24 cellular contexts compared by ENCODE assay signal in the genomic region with DNA sequence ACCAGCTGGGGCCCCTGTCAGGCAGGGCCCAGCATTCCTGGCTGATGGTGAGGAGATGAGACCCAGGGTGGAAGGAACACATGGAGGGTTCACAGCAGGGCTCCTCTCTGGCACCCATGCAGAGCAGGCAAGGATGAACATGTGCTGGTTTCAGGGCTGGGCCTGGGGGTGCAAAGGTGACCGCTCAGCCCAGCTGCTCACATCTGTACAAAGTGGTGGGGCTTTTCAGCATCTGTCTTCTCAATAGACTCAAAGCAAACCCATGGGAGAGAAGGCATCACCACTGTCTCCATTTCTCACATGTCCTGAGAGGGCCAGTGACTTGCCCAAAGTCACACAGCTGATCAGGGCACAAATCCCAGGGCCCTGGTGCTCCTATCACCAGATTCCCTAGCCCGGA. TPM values are rescaled to one million over a fixed set of nuclear protein-coding genes. Genes with fewer than 3 reads are reported as not detected.
DNase-seq lines count a peak whose midpoint lies in the region; ATAC-seq and TF ChIP-seq lines count a peak whose summit lies in the region.
"Had no signal": no experiment of that assay in that cellular context is flagged by ENCODE, and none has a peak within 500 bp of the region (broad histone marks: within the 10 kb centered on the region; RNA-seq: fewer than 3 reads in every experiment).

No MANE protein-coding gene starts in this region.

- H3K4me1 ChIP-seq in HEK293 (ENCODE audit: control insufficient read depth, insufficient read depth, low read length), result peaks cover 5% of the 10 kb centered on the region
- H3K4me1 ChIP-seq in neuronal stem cell (ENCODE audit: control insufficient read depth in 2 of 2, insufficient read depth in 1 of 2, low read depth in 1 of 2, low read length in 2 of 2), result peaks cover 30 to 46% of the 10 kb centered on the region in 2 donors

- peak overlapping the region; percentile 32 for H3K18ac ChIP-seq in neuronal stem cell (ENCODE audit: low read length)

- H4K91ac ChIP-seq in neuronal stem cell (ENCODE audit: low read depth, low read length, poor library complexity), result no peak overlapping the region

- no peak for ATAC-seq in HG03025 (IDR thresholded peaks at IDR 0.05; ENCODE audit: low FRiP score, unreplicated experiment)
- ATAC-seq: A549, body of pancreas had no signal

- H2BK15ac ChIP-seq in neuronal stem cell (ENCODE audit: low read length), result peak overlapping the region; percentile 35

- H3K4ac ChIP-seq in neuronal stem cell (ENCODE audit: low read length), result no peak overlapping the region

- H3K4me1 Mint-ChIP-seq in activated T-cell treated with anti-CD3 and anti-CD28 coated beads, Interleukin-2, amount 50 U/mL, for 24 hours (ENCODE audit: low read depth), result peaks cover 76% of the 10 kb centered on the region

- H3K27me3 Mint-ChIP-seq in activated T-cell treated with anti-CD3 and anti-CD28 coated beads, Interleukin-2, amount 50 U/mL, for 24 hours, result no peaks in the 10 kb centered on the region

- no peaks in the 10 kb centered on the region for H3K79me1 ChIP-seq in neuronal stem cell (ENCODE audit: low read depth, low read length)

- H3K4me3 ChIP-seq in HEK293 (ENCODE audit: low read depth, low read length) (no peak overlapping the region), neuronal stem cell (ENCODE audit: low read length in 2 of 2) (no peak overlapping the region)
- H3K4me3 ChIP-seq: A549, body of pancreas, lung, Peyer's patch, right atrium auricular region, transverse colon had no signal

- no peak overlapping the region for H2AFZ ChIP-seq in neuronal stem cell (ENCODE audit: low read length)

- no peak overlapping the region for H4K8ac ChIP-seq in neuronal stem cell (ENCODE audit: low read depth, low read length)

- TF ChIP-seq CTCF in HEK293 (tag by site-specific recombination; IDR thresholded peaks at IDR 0.05) (no peak), VCaP (conservative IDR thresholded peaks at IDR 0.05) (no peak)

- H3K4me2 ChIP-seq in neuronal stem cell (ENCODE audit: insufficient read depth, low read length, poor library complexity, severe bottlenecking), result no peak overlapping the region
- H3K4me2 ChIP-seq: A549 had no signal

- peak overlapping the region; percentile 33 for H2AK5ac ChIP-seq in neuronal stem cell (ENCODE audit: low read depth, low read length)

- no peak for DNase-seq in activated T-cell treated with anti-CD3 and anti-CD28 coated beads, Interleukin-2, amount 50 U/mL, for 24 hours
- no peak for DNase-seq in activated T-cell treated with anti-CD3 and anti-CD28 coated beads for 4 hours
- DNase-seq in neuronal stem cell (ENCODE audit: low spot score), result no peak
- no peak for DNase-seq in DMS79 (lab: John Stamatoyannopoulos, UW)
- DNase-seq in cortex of kidney (lab: John Stamatoyannopoulos, UW), result no peak
- DNase-seq: activated gamma-delta T cell; AML-193; body of pancreas; foreskin fibroblast; kidney glomerular epithelial cell; NCI-H1048; NCI-H1930; NCI-H524 treated with DMSO at 0.1 percent for 48 hours; Peyer's patch; stimulated activated CD4-positive, alpha-beta T cell treated with anti-CD3 and anti-CD28 coated beads, Interleukin-2, amount 100 ng/mL, for 24 hours; SW 1271; transverse colon had no signal

- H3K9me3 Mint-ChIP-seq in activated T-cell treated with anti-CD3 and anti-CD28 coated beads, Interleukin-2, amount 50 U/mL, for 24 hours, result no peaks in the 10 kb centered on the region
- H3K9me3 Mint-ChIP-seq: neural crest cell had no signal

- H3K27ac ChIP-seq in HEK293 (ENCODE audit: extremely low read depth, low read depth, low read length) (no peak overlapping the region), VCaP (peak overlapping the region; percentile 49; the same call in 1 of the 2 replicates), neuronal stem cell (replicated peaks; ENCODE audit: low read length) (no peak overlapping the region)
- H3K27ac ChIP-seq: A549, body of pancreas, Peyer's patch, right atrium auricular region, transverse colon had no signal

- H3K9me3 ChIP-seq in HEK293 (ENCODE audit: control insufficient read depth, insufficient read depth, low read depth, low read length) (no peaks in the 10 kb centered on the region), neuronal stem cell (replicated peaks in 1 of 2; ENCODE audit: control insufficient read depth in 2 of 2, insufficient read depth in 1 of 2, low read depth in 1 of 2, low read length in 2 of 2) (no peaks in the 10 kb centered on the region)
- H3K9me3 ChIP-seq: A549, body of pancreas, Peyer's patch, right atrium auricular region, transverse colon had no signal

- peak overlapping the region; percentile 35 for H3K27ac Mint-ChIP-seq in activated T-cell treated with anti-CD3 and anti-CD28 coated beads, Interleukin-2, amount 50 U/mL, for 24 hours

- H3K27me3 ChIP-seq in neuronal stem cell (ENCODE audit: control insufficient read depth in 3 of 3, insufficient read depth in 3 of 3, low read depth in 1 of 3, low read length in 3 of 3), result no peaks in the 10 kb centered on the region
- H3K27me3 ChIP-seq: body of pancreas, Peyer's patch, right atrium auricular region, transverse colon had no signal

- no peak overlapping the region for H3K23ac ChIP-seq in neuronal stem cell (ENCODE audit: low read depth, low read length, poor library complexity)

- H3K4me3 Mint-ChIP-seq in activated T-cell treated with anti-CD3 and anti-CD28 coated beads, Interleukin-2, amount 50 U/mL, for 24 hours, result no peak overlapping the region
- H3K4me3 Mint-ChIP-seq: neural crest cell had no signal

- CTCF ChIA-PET in HEK293 (lab: Yijun Ruan, JAX), result interaction anchor here (0.7 kb wide), 1 partner anchor 140 kb away, joined by 5 read pairs; no protein-coding TSS in a partner anchor

- no peak overlapping the region for H2BK120ac ChIP-seq in neuronal stem cell (ENCODE audit: low read depth, low read length)

- H3K14ac ChIP-seq in neuronal stem cell (ENCODE audit: low read length), result peak overlapping the region; percentile 31

- H3K9ac ChIP-seq in neuronal stem cell (ENCODE audit: low read depth, low read length, poor library complexity), result no peak overlapping the region

- H3K36me3 Mint-ChIP-seq in activated T-cell treated with anti-CD3 and anti-CD28 coated beads, Interleukin-2, amount 50 U/mL, for 24 hours (ENCODE audit: low read depth), result no peaks in the 10 kb centered on the region

- H3K36me3 ChIP-seq in HEK293 (ENCODE audit: control insufficient read depth in 2 of 2, insufficient read depth in 1 of 2, low read length in 2 of 2) (no peaks in the 10 kb centered on the region), neuronal stem cell (replicated peaks in 1 of 2; ENCODE audit: control insufficient read depth in 2 of 2, insufficient read depth in 2 of 2, low read length in 2 of 2) (no peaks in the 10 kb centered on the region)
- H3K36me3 ChIP-seq: Peyer's patch, right atrium auricular region, transverse colon had no signal

- no peak overlapping the region for H2BK12ac ChIP-seq in neuronal stem cell (ENCODE audit: low read length)

- POLR2A ChIA-PET in HEK293 (lab: Yijun Ruan, JAX), result no interaction called here

- no CpG with 5 or more reads among the region's 2 CpGs for WGBS in neuronal stem cell (ENCODE audit: extremely low coverage in 2 of 2, insufficient read length in 2 of 2, insufficient replicate concordance in 1 of 2), 2 donors

- H2BK5ac ChIP-seq in neuronal stem cell (ENCODE audit: low read length), result no peak overlapping the region

TF ChIP-seq in HEK293, 187 proteins besides CTCF, POLR2A, EP300 and RAD21:
- TF ChIP-seq ZNF449 (tag by site-specific recombination; IDR thresholded peaks at IDR 0.05) (peak; percentile 92), ZNF792 (tag by site-specific recombination; IDR thresholded peaks at IDR 0.05) (no peak)
TF ChIP-seq in HEK293: peak in this region for 1.

RNA-seq across cellular contexts. Expression of gene TCF20, which starts 27.3 kb away (rescaled TPM):
- polyA plus RNA-seq in neuronal stem cell (2013, experiment 1 of 2), result 18.5 TPM
- 19.2 TPM for polyA plus RNA-seq in neuronal stem cell (2013, experiment 2 of 2)
